ENCODE assay signal across 1 cellular context in genomic region chr10:46091080-46091833, GRCh38.
TF ChIP-seq lines count a peak whose summit lies in the region.

No MANE protein-coding gene starts in this region.

TF ChIP-seq in A549, 52 proteins besides CTCF, POLR2A, EP300 and RAD21 (continued from another document):
- TF ChIP-seq USF2 (IDR thresholded peaks at IDR 0.05): no peak
- TF ChIP-seq EHMT2 (IDR thresholded peaks at IDR 0.05; ENCODE audit: low read depth): no peak
- no peak for TF ChIP-seq MAFK (IDR thresholded peaks at IDR 0.05; ENCODE audit: partially characterized antibody)
- TF ChIP-seq, protein P1, sequence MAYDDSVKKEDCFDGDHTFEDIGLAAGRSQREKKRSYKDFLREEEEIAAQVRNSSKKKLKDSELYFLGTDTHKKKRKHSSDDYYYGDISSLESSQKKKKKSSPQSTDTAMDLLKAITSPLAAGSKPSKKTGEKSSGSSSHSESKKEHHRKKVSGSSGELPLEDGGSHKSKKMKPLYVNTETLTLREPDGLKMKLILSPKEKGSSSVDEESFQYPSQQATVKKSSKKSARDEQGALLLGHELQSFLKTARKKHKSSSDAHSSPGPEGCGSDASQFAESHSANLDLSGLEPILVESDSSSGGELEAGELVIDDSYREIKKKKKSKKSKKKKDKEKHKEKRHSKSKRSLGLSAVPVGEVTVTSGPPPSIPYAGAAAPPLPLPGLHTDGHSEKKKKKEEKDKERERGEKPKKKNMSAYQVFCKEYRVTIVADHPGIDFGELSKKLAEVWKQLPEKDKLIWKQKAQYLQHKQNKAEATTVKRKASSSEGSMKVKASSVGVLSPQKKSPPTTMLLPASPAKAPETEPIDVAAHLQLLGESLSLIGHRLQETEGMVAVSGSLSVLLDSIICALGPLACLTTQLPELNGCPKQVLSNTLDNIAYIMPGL (CRISPR knock-in tag; IDR thresholded peaks at IDR 0.05; ENCODE audit: borderline replicate concordance): no peak
